ENCODE assay signal across 24 cellular contexts in the genomic region with DNA sequence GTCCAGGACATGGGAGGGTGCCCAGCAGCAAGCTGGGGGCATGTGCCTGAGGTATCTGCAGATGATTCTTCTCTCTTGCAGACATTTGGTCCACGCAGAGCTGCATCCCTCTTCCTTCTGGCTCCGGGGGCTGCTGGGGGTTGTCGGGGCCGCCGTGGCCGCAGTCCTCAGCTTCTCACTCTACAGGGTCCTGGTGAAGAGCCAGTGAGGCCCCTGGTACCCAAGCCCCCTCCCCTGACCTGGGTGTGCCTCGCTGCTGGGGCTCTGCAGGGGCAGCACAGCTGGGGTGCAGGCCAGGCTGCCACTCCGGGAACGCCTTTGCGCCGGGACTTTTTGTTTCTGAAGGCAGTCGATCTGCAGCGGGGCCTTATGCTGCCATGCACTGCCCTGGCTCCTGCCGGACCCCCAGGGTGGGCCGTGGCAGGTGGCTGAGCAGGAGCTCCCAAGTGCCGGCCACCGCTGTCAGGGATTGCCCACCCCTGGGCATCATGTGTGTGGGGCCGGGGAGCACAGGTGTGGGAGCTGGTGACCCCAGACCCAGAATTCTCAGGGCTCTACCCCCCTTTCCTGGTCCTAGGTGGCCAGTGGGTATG. TPM values are rescaled to one million over a fixed set of nuclear protein-coding genes. Genes with fewer than 3 reads are reported as not detected.
DNase-seq lines count a peak whose midpoint lies in the region; ATAC-seq, FAIRE-seq and TF ChIP-seq lines count a peak whose summit lies in the region.
"Had no signal": no experiment of that assay in that cellular context is flagged by ENCODE, and none has a peak within 500 bp of the region (broad histone marks: within the 10 kb centered on the region; RNA-seq: fewer than 3 reads in every experiment).

No MANE protein-coding gene starts in this region.

- intact Hi-C loops in HepG2 (cut with micrococcal nuclease; ENCODE audit: unreplicated experiment) (no loop called here), right lobe of liver (cut with DNase I) (no loop called here), PC-3 (cut with micrococcal nuclease) (no loop called here), mammary epithelial cell (cut with micrococcal nuclease) (no loop called here), lower lobe of right lung (cut with DNase I) (no loop called here)

- H2AFZ ChIP-seq in HepG2 (ENCODE audit: low read length) (no peak overlapping the region), PC-3 (ENCODE audit: low read length) (no peak overlapping the region), mammary epithelial cell (ENCODE audit: low read depth, low read length) (no peak overlapping the region)

- no peaks in the 10 kb centered on the region for H3K9me2 ChIP-seq in PC-3 (replicated peaks; ENCODE audit: low read length)

- in situ Hi-C loops in HepG2 (cut with HindIII; ENCODE audit: extremely low pct_ligation_motif_present, low pct_unique_long_range_greater_than_20kb) (no loop called here), mammary epithelial cell (cut with MboI; ENCODE audit: low sequenced_read_pairs in 2 of 2) (no loop called here)

- H3K27ac ChIP-seq in HepG2 (ENCODE audit: extremely low read length, insufficient read depth, low read length) (no peak overlapping the region), right lobe of liver (no peak overlapping the region), PC-3 (ENCODE audit: low read length) (no peak overlapping the region), mammary epithelial cell (ENCODE audit: insufficient read depth, low read depth, low read length) (no peak overlapping the region), lower lobe of right lung (no peak overlapping the region), WERI-Rb-1 (no peak overlapping the region)
- H3K27ac ChIP-seq: BLaER1, HL-60 had no signal

- no peak for TF ChIP-seq CTCF in HepG2 (CRISPR knock-in tag; IDR thresholded peaks at IDR 0.05)
- no peak for TF ChIP-seq CTCF in right lobe of liver (IDR thresholded peaks at IDR 0.05)
- no peak for TF ChIP-seq CTCF in PC-3 (conservative IDR thresholded peaks at IDR 0.05; ENCODE audit: low read depth, low read length)
- no peak for TF ChIP-seq CTCF in mammary epithelial cell (conservative IDR thresholded peaks at IDR 0.05 in 1 of 2, IDR thresholded peaks at IDR 0.05 in 1 of 2; ENCODE audit: extremely low read depth in 1 of 2, insufficient read depth in 1 of 2, low read depth in 1 of 2, low read length in 2 of 2)
- no peak for TF ChIP-seq CTCF in lower lobe of right lung (IDR thresholded peaks at IDR 0.05)
- no peak for TF ChIP-seq CTCF in WERI-Rb-1 (IDR thresholded peaks at IDR 0.05; ENCODE audit: low read depth, low read length)

- dilution Hi-C loops in mammary epithelial cell (cut with HindIII; ENCODE audit: low sequenced_read_pairs) = no loop called here

- TF ChIP-seq POLR2A in HepG2 (IDR thresholded peaks at IDR 0.05; ENCODE audit: insufficient read depth in 1 of 2, low read depth in 2 of 2, low read length in 2 of 2) (no peak), right lobe of liver (IDR thresholded peaks at IDR 0.05) (no peak)

- no peaks in the 10 kb centered on the region for H4K20me1 ChIP-seq in HepG2 (ENCODE audit: insufficient read depth, low read length)
- H4K20me1 ChIP-seq in PC-3 (ENCODE audit: low read length) = no peaks in the 10 kb centered on the region
- no peaks in the 10 kb centered on the region for H4K20me1 ChIP-seq in mammary epithelial cell (ENCODE audit: insufficient read depth, low read length)

- ATAC-seq in HepG2 = no peak
- no peak for ATAC-seq in right lobe of liver
- ATAC-seq in PC-3 = no peak
- ATAC-seq in lower lobe of right lung = no peak

- H3K4me3 ChIP-seq in HepG2 (replicated peaks in 1 of 3; ENCODE audit: insufficient read depth in 1 of 3, low read depth in 2 of 3, low read length in 3 of 3) (no peak overlapping the region), right lobe of liver (no peak overlapping the region), PC-3 (ENCODE audit: low read length) (no peak overlapping the region), mammary epithelial cell (replicated peaks in 1 of 3; ENCODE audit: insufficient read depth in 1 of 3, low read depth in 2 of 3, low read length in 3 of 3) (no peak overlapping the region), lower lobe of right lung (no peak overlapping the region), WERI-Rb-1 (ENCODE audit: low read depth, low read length) (no peak overlapping the region)
- H3K4me3 ChIP-seq: BLaER1, HAP-1, MG63 had no signal

- POLR2A ChIA-PET in HepG2 (lab: Yijun Ruan, JAX) = no interaction called here
- POLR2A ChIA-PET in PC-3 (lab: Charles Lee; ENCODE audit: unreplicated experiment) = no interaction called here

- TSS peak; percentile 17 for BruUV-seq in HepG2 (replicated peaks; lab: Mats Ljungman, UMichigan)
- TSS peak; percentile 7 for BruUV-seq in PC-3 (replicated peaks; lab: Mats Ljungman, UMichigan)
- BruUV-seq in mammary epithelial cell (replicated peaks; lab: Mats Ljungman, UMichigan) = TSS peak; percentile 58

- H3F3A ChIP-seq in PC-3 (ENCODE audit: low read length, unreplicated experiment) = no peaks in the 10 kb centered on the region

- DNase-seq in HepG2 (ENCODE audit: low spot score) (no peak), right lobe of liver (no peak), PC-3 (no peak), mammary epithelial cell (no peak), NCI-H146 treated with DMSO at 0.1 percent for 48 hours (lab: John Stamatoyannopoulos, UW; ENCODE audit: unreplicated experiment) (no peak), lower lobe of right lung (no peak), WERI-Rb-1 (no peak), T-helper 9 cell (no peak)
- DNase-seq: CD4-positive, CD25-positive, alpha-beta regulatory T cell; DMS53; GOT3; KBM-7; MG63; NCI-H1105 treated with DMSO at 0.1 percent for 48 hours; NCI-H1694; NCI-H2029 treated with DMSO at 0.1 percent for 48 hours; NCI-H69; OCI-M1; SHP77; T-helper 1 cell had no signal

- no peak for FAIRE-seq in HepG2 (lab: Jason Lieb, UNC)
- FAIRE-seq: G401.6 had no signal

- WGBS in HepG2 (ENCODE audit: low lambda C conversion rate) = 100% methylated on average over 2 of the region's 18 CpGs
- no CpG with 5 or more reads among the region's 18 CpGs for whole genome bisulfite sequencing in right lobe of liver (ENCODE audit: insufficient coverage, low coverage, low lambda C conversion rate, missing lambda C conversion rate)
- WGBS in mammary epithelial cell (ENCODE audit: low coverage, missing lambda C conversion rate) = 94% methylated on average over 17 of the region's 18 CpGs

- H3K79me2 ChIP-seq in HepG2 (ENCODE audit: insufficient read depth, low read length) (peaks cover 13% of the 10 kb centered on the region), PC-3 (ENCODE audit: low read length) (peaks cover 16% of the 10 kb centered on the region), mammary epithelial cell (ENCODE audit: insufficient read depth, low read length) (peaks cover 43% of the 10 kb centered on the region)

- TF ChIP-seq EP300 in HepG2 (IDR thresholded peaks at IDR 0.05; ENCODE audit: low read depth in 2 of 2, low read length in 2 of 2) (no peak), HepG2 (CRISPR knock-in tag; IDR thresholded peaks at IDR 0.05; ENCODE audit: borderline replicate concordance) (no peak)

- H3K36me3 ChIP-seq in HepG2 (replicated peaks in 1 of 2; ENCODE audit: control insufficient read depth in 1 of 2, insufficient read depth in 2 of 2, low read length in 2 of 2) (peaks cover 22 to 42% of the 10 kb centered on the region in 2 experiments; a peak in 4 of 5 replicates), right lobe of liver (peaks cover 0 to 43% (median 15%) of the 10 kb centered on the region in 4 donors), PC-3 (ENCODE audit: low read depth, low read length) (peaks cover 6% of the 10 kb centered on the region; the same call in 1 of the 2 replicates), mammary epithelial cell (ENCODE audit: insufficient read depth, low read length) (no peaks in the 10 kb centered on the region), lower lobe of right lung (peaks cover 49% of the 10 kb centered on the region), WERI-Rb-1 (peaks cover 54% of the 10 kb centered on the region)

- no peak for TF ChIP-seq RAD21 in HepG2 (CRISPR knock-in tag; IDR thresholded peaks at IDR 0.05)

- H3K9ac ChIP-seq in HepG2 (ENCODE audit: insufficient read depth, low read depth, low read length) = no peak overlapping the region
- no peak overlapping the region for H3K9ac ChIP-seq in PC-3 (ENCODE audit: low read length)
- H3K9ac ChIP-seq in mammary epithelial cell (ENCODE audit: insufficient read depth, low read length) = no peak overlapping the region
- H3K9ac ChIP-seq: BLaER1 had no signal

- H3K4me2 ChIP-seq in HepG2 (ENCODE audit: low read depth, low read length) (no peak overlapping the region), PC-3 (ENCODE audit: low read length) (no peak overlapping the region), mammary epithelial cell (ENCODE audit: insufficient read depth, low read depth, low read length) (peak overlapping the region; percentile 56)
- H3K4me2 ChIP-seq: BLaER1 had no signal

- H3K9me3 ChIP-seq in HepG2 (ENCODE audit: low read length) (no peaks in the 10 kb centered on the region), right lobe of liver (no peaks in the 10 kb centered on the region), PC-3 (ENCODE audit: low read length) (no peaks in the 10 kb centered on the region), mammary epithelial cell (replicated peaks; ENCODE audit: insufficient read depth, low read length) (no peaks in the 10 kb centered on the region), lower lobe of right lung (no peaks in the 10 kb centered on the region), WERI-Rb-1 (ENCODE audit: severe bottlenecking) (no peaks in the 10 kb centered on the region)
- H3K9me3 ChIP-seq: BLaER1, HAP-1, MG63 had no signal

- CTCF ChIA-PET in HepG2 (lab: Yijun Ruan, JAX; ENCODE audit: low intra/inter-chr PET ratio, low total read pairs) (no interaction called here), PC-3 (lab: Charles Lee) (no interaction called here), mammary epithelial cell (lab: Charles Lee; ENCODE audit: low non-redundant PET) (no interaction called here)

- H3K4me1 ChIP-seq in HepG2 (ENCODE audit: insufficient read depth, low read length) (peaks cover 35% of the 10 kb centered on the region), right lobe of liver (peaks cover 0 to 10% (median 0%) of the 10 kb centered on the region in 4 donors), PC-3 (ENCODE audit: insufficient read depth, low read length) (no peaks in the 10 kb centered on the region), mammary epithelial cell (ENCODE audit: insufficient read depth, low read length) (peaks cover 54% of the 10 kb centered on the region), lower lobe of right lung (peaks cover 21% of the 10 kb centered on the region)

- H3K27me3 ChIP-seq in HepG2 (ENCODE audit: control insufficient read depth in 1 of 2, insufficient read depth in 2 of 2, low read length in 2 of 2) (no peaks in the 10 kb centered on the region), right lobe of liver (no peaks in the 10 kb centered on the region), PC-3 (ENCODE audit: low read length) (no peaks in the 10 kb centered on the region), mammary epithelial cell (ENCODE audit: insufficient read depth, low read length) (no peaks in the 10 kb centered on the region), lower lobe of right lung (ENCODE audit: low read depth) (peaks cover 11% of the 10 kb centered on the region), WERI-Rb-1 (ENCODE audit: insufficient read depth, low read depth, severe bottlenecking) (no peaks in the 10 kb centered on the region)
- H3K27me3 ChIP-seq: MG63 had no signal

RNA-seq across cellular contexts. Expression of gene RHBDL1, which starts 2.0 kb away (rescaled TPM):
- 0.87 and 1.8 TPM in 2 replicates for total RNA-seq in HepG2 (2016; rRNA removed; fragmentation: Illumina TruSeq; extraction: Trizol)
- 0.79 and 0.81 TPM in 2 replicates for total RNA-seq in HepG2 (2016; cell fraction: cytosol; rRNA removed; fragmentation: Illumina TruSeq; extraction: Trizol; ENCODE audit: low read depth)
- 0.74 and 2.3 TPM in 2 replicates for total RNA-seq in HepG2 (2016; cell fraction: insoluble cytoplasmic fraction; rRNA removed; fragmentation: Illumina TruSeq; extraction: Trizol)
- 0.45 and 1.1 TPM in 2 replicates for total RNA-seq in HepG2 (2016; cell fraction: membrane; rRNA removed; fragmentation: Illumina TruSeq; extraction: Trizol)
- total RNA-seq in HepG2 (2016; cell fraction: nucleus; rRNA removed; fragmentation: Illumina TruSeq; extraction: Trizol) = 2.0 and 3.2 TPM in 2 replicates
- polyA plus RNA-seq in HepG2 (2011; rRNA removed) = 3.8 and 5.3 TPM in 2 replicates
- 1.8 and 3.5 TPM in 2 replicates for polyA plus RNA-seq in HepG2 (2011; cell fraction: cytosol; rRNA removed)
- 77.4 and 90.6 TPM in 2 replicates for polyA plus RNA-seq in HepG2 (2011; cell fraction: nucleus; rRNA removed)
- polyA plus RNA-seq in HepG2 (2012) = 1.8 and 3.6 TPM in 2 replicates
- 0.59 and 0.78 TPM in 2 replicates for polyA plus RNA-seq in HepG2 (2016; cell fraction: cytosol; fragmentation: Illumina TruSeq; extraction: Trizol; ENCODE audit: low read depth)
- 0.68 and 0.70 TPM in 2 replicates for polyA plus RNA-seq in HepG2 (2016; cell fraction: insoluble cytoplasmic fraction; fragmentation: Illumina TruSeq; extraction: Trizol; ENCODE audit: low read depth)
- polyA plus RNA-seq in HepG2 (2016; cell fraction: membrane; fragmentation: Illumina TruSeq; extraction: Trizol; ENCODE audit: low read depth) = 0.38 and 0.56 TPM in 2 replicates
- polyA plus RNA-seq in HepG2 (2016; cell fraction: nucleus; fragmentation: Illumina TruSeq; extraction: Trizol; ENCODE audit: insufficient read depth, low read depth) = 6.7 and 9.7 TPM in 2 replicates
- polyA minus RNA-seq in HepG2 (2011; rRNA and poly(A)+ RNA removed; ENCODE audit: low replicate concordance) = 1.4 and 3.1 TPM in 2 replicates
- 0.70 and 0.99 TPM in 2 replicates for polyA minus RNA-seq in HepG2 (2011; cell fraction: cytosol; rRNA and poly(A)+ RNA removed)
- polyA minus RNA-seq in HepG2 (2011; cell fraction: nucleus; rRNA and poly(A)+ RNA removed) = 3.9 and 4.6 TPM in 2 replicates
- total RNA-seq in right lobe of liver = 1 to 10 TPM in 1 of 6 experiments, under 1 TPM in 5; 0.37 to 1.1 (median 0.60) TPM
- 1.7 and 3.7 TPM in 2 replicates for total RNA-seq in PC-3 (2014; rRNA removed)
- 1 to 10 TPM; 3.2 to 6.1 TPM for total RNA-seq in mammary epithelial cell
- polyA plus RNA-seq in mammary epithelial cell = 2.1 TPM
- not detected for polyA minus RNA-seq in mammary epithelial cell
- 2.0 TPM for total RNA-seq in lower lobe of right lung

RNA-seq across cellular contexts. Expression of gene RHOT2, which starts 5.6 kb away (rescaled TPM):
- total RNA-seq in HepG2 (2016; rRNA removed; fragmentation: Illumina TruSeq; extraction: Trizol) (34.1 and 63.6 TPM in 2 replicates), right lobe of liver (10 to 100 TPM; 28.5 to 44.8 (median 40.3) TPM), PC-3 (2014; rRNA removed) (93.0 and 100 TPM in 2 replicates), mammary epithelial cell (100 to 1,000 TPM in 1 of 2 donors, 10 to 100 TPM in 1; 48.8 to 154 TPM), lower lobe of right lung (81.6 TPM)
- total RNA-seq in HepG2 (2016; cell fraction: cytosol; rRNA removed; fragmentation: Illumina TruSeq; extraction: Trizol; ENCODE audit: low read depth) = 17.1 and 18.2 TPM in 2 replicates
- total RNA-seq in HepG2 (2016; cell fraction: insoluble cytoplasmic fraction; rRNA removed; fragmentation: Illumina TruSeq; extraction: Trizol) = 29.4 and 68.9 TPM in 2 replicates
- 23.2 and 28.4 TPM in 2 replicates for total RNA-seq in HepG2 (2016; cell fraction: membrane; rRNA removed; fragmentation: Illumina TruSeq; extraction: Trizol)
- 78.3 and 79.1 TPM in 2 replicates for total RNA-seq in HepG2 (2016; cell fraction: nucleus; rRNA removed; fragmentation: Illumina TruSeq; extraction: Trizol)
- polyA plus RNA-seq in HepG2 (2011; rRNA removed) (76.9 and 104 TPM in 2 replicates), mammary epithelial cell (87.3 TPM)
- polyA plus RNA-seq in HepG2 (2011; cell fraction: cytosol; rRNA removed) = 24.1 and 52.3 TPM in 2 replicates
- polyA plus RNA-seq in HepG2 (2011; cell fraction: nucleus; rRNA removed) = 959 and 1,318 TPM in 2 replicates
- 36.6 and 59.1 TPM in 2 replicates for polyA plus RNA-seq in HepG2 (2012)
- polyA plus RNA-seq in HepG2 (2016; cell fraction: cytosol; fragmentation: Illumina TruSeq; extraction: Trizol; ENCODE audit: low read depth) = 14.1 and 16.7 TPM in 2 replicates
- polyA plus RNA-seq in HepG2 (2016; cell fraction: insoluble cytoplasmic fraction; fragmentation: Illumina TruSeq; extraction: Trizol; ENCODE audit: low read depth) = 34.3 and 41.8 TPM in 2 replicates
- polyA plus RNA-seq in HepG2 (2016; cell fraction: membrane; fragmentation: Illumina TruSeq; extraction: Trizol; ENCODE audit: low read depth) = 19.1 and 22.6 TPM in 2 replicates
- polyA plus RNA-seq in HepG2 (2016; cell fraction: nucleus; fragmentation: Illumina TruSeq; extraction: Trizol; ENCODE audit: insufficient read depth, low read depth) = 215 and 253 TPM in 2 replicates
- 36.6 and 76.1 TPM in 2 replicates for polyA minus RNA-seq in HepG2 (2011; rRNA and poly(A)+ RNA removed; ENCODE audit: low replicate concordance)
- polyA minus RNA-seq in HepG2 (2011; cell fraction: cytosol; rRNA and poly(A)+ RNA removed) = 23.0 and 32.0 TPM in 2 replicates
- 71.6 and 76.3 TPM in 2 replicates for polyA minus RNA-seq in HepG2 (2011; cell fraction: nucleus; rRNA and poly(A)+ RNA removed)
- polyA minus RNA-seq in mammary epithelial cell = 29.5 TPM

RNA-seq across cellular contexts. Expression of gene STUB1, which starts 6.7 kb away (rescaled TPM):
- total RNA-seq in HepG2 (2016; rRNA removed; fragmentation: Illumina TruSeq; extraction: Trizol) (78.2 and 79.9 TPM in 2 replicates), right lobe of liver (10 to 100 TPM; 37.3 to 69.6 (median 54.3) TPM), PC-3 (2014; rRNA removed) (152 and 226 TPM in 2 replicates), mammary epithelial cell (100 to 1,000 TPM; 126 to 156 TPM), lower lobe of right lung (86.0 TPM)
- total RNA-seq in HepG2 (2016; cell fraction: cytosol; rRNA removed; fragmentation: Illumina TruSeq; extraction: Trizol; ENCODE audit: low read depth) = 125 and 168 TPM in 2 replicates
- total RNA-seq in HepG2 (2016; cell fraction: insoluble cytoplasmic fraction; rRNA removed; fragmentation: Illumina TruSeq; extraction: Trizol) = 64.5 and 82.1 TPM in 2 replicates
- total RNA-seq in HepG2 (2016; cell fraction: membrane; rRNA removed; fragmentation: Illumina TruSeq; extraction: Trizol) = 131 and 166 TPM in 2 replicates
- total RNA-seq in HepG2 (2016; cell fraction: nucleus; rRNA removed; fragmentation: Illumina TruSeq; extraction: Trizol) = 43.4 and 46.1 TPM in 2 replicates
- polyA plus RNA-seq in HepG2 (2011; rRNA removed) (52.9 and 59.6 TPM in 2 replicates), mammary epithelial cell (189 TPM)
- polyA plus RNA-seq in HepG2 (2011; cell fraction: cytosol; rRNA removed) = 46.6 and 58.6 TPM in 2 replicates
- 79.7 and 81.3 TPM in 2 replicates for polyA plus RNA-seq in HepG2 (2011; cell fraction: nucleus; rRNA removed)
- polyA plus RNA-seq in HepG2 (2012) = 27.7 and 37.3 TPM in 2 replicates
- polyA plus RNA-seq in HepG2 (2016; cell fraction: cytosol; fragmentation: Illumina TruSeq; extraction: Trizol; ENCODE audit: low read depth) = 114 and 130 TPM in 2 replicates
- 75.6 and 85.1 TPM in 2 replicates for polyA plus RNA-seq in HepG2 (2016; cell fraction: insoluble cytoplasmic fraction; fragmentation: Illumina TruSeq; extraction: Trizol; ENCODE audit: low read depth)
- 124 and 138 TPM in 2 replicates for polyA plus RNA-seq in HepG2 (2016; cell fraction: membrane; fragmentation: Illumina TruSeq; extraction: Trizol; ENCODE audit: low read depth)
- polyA plus RNA-seq in HepG2 (2016; cell fraction: nucleus; fragmentation: Illumina TruSeq; extraction: Trizol; ENCODE audit: insufficient read depth, low read depth) = 73.2 and 92.9 TPM in 2 replicates
- polyA minus RNA-seq in HepG2 (2011; rRNA and poly(A)+ RNA removed; ENCODE audit: low replicate concordance) = 32.3 and 38.9 TPM in 2 replicates
- polyA minus RNA-seq in HepG2 (2011; cell fraction: cytosol; rRNA and poly(A)+ RNA removed) = 6.7 and 10.7 TPM in 2 replicates
- polyA minus RNA-seq in HepG2 (2011; cell fraction: nucleus; rRNA and poly(A)+ RNA removed) = 18.6 and 20.1 TPM in 2 replicates
- polyA minus RNA-seq in mammary epithelial cell = 105 TPM

RNA-seq across cellular contexts. Expression of gene JMJD8, which starts 10.6 kb away (rescaled TPM):
- total RNA-seq in HepG2 (2016; rRNA removed; fragmentation: Illumina TruSeq; extraction: Trizol) = 0.55 and 2.6 TPM in 2 replicates
- 0.40 and 0.88 TPM in 2 replicates for total RNA-seq in HepG2 (2016; cell fraction: cytosol; rRNA removed; fragmentation: Illumina TruSeq; extraction: Trizol; ENCODE audit: low read depth)
- total RNA-seq in HepG2 (2016; cell fraction: insoluble cytoplasmic fraction; rRNA removed; fragmentation: Illumina TruSeq; extraction: Trizol) = 0.77 and 3.8 TPM in 2 replicates
- 1.2 and 1.4 TPM in 2 replicates for total RNA-seq in HepG2 (2016; cell fraction: membrane; rRNA removed; fragmentation: Illumina TruSeq; extraction: Trizol)
- 5.1 and 7.1 TPM in 2 replicates for total RNA-seq in HepG2 (2016; cell fraction: nucleus; rRNA removed; fragmentation: Illumina TruSeq; extraction: Trizol)
- polyA plus RNA-seq in HepG2 (2011; rRNA removed) = 11.8 and 17.3 TPM in 2 replicates
- 4.0 and 8.1 TPM in 2 replicates for polyA plus RNA-seq in HepG2 (2011; cell fraction: cytosol; rRNA removed)
- 157 and 173 TPM in 2 replicates for polyA plus RNA-seq in HepG2 (2011; cell fraction: nucleus; rRNA removed)
- 6.9 and 9.3 TPM in 2 replicates for polyA plus RNA-seq in HepG2 (2012)
- polyA plus RNA-seq in HepG2 (2016; cell fraction: cytosol; fragmentation: Illumina TruSeq; extraction: Trizol; ENCODE audit: low read depth) = 0.87 and 1.2 TPM in 2 replicates
- 1.8 and 2.0 TPM in 2 replicates for polyA plus RNA-seq in HepG2 (2016; cell fraction: insoluble cytoplasmic fraction; fragmentation: Illumina TruSeq; extraction: Trizol; ENCODE audit: low read depth)
- polyA plus RNA-seq in HepG2 (2016; cell fraction: membrane; fragmentation: Illumina TruSeq; extraction: Trizol; ENCODE audit: low read depth) = 1.7 TPM in 2 replicates
- polyA plus RNA-seq in HepG2 (2016; cell fraction: nucleus; fragmentation: Illumina TruSeq; extraction: Trizol; ENCODE audit: insufficient read depth, low read depth) = 33.6 and 33.9 TPM in 2 replicates
- 2.1 and 48.1 TPM in 2 replicates for polyA minus RNA-seq in HepG2 (2011; rRNA and poly(A)+ RNA removed; ENCODE audit: low replicate concordance)
- 1.9 and 3.5 TPM in 2 replicates for polyA minus RNA-seq in HepG2 (2011; cell fraction: cytosol; rRNA and poly(A)+ RNA removed)
- 6.3 and 7.6 TPM in 2 replicates for polyA minus RNA-seq in HepG2 (2011; cell fraction: nucleus; rRNA and poly(A)+ RNA removed)
- 10 to 100 TPM; 26.9 to 68.1 (median 36.9) TPM for total RNA-seq in right lobe of liver
- 81.3 and 90.5 TPM in 2 replicates for total RNA-seq in PC-3 (2014; rRNA removed)
- 10 to 100 TPM; 21.2 to 32.4 TPM for total RNA-seq in mammary epithelial cell
- polyA plus RNA-seq in mammary epithelial cell = 42.5 TPM
- 18.5 TPM for polyA minus RNA-seq in mammary epithelial cell
- total RNA-seq in lower lobe of right lung = 43.2 TPM

RNA-seq across cellular contexts. Expression of gene WDR24, which starts 16.7 kb away (rescaled TPM):
- total RNA-seq in HepG2 (2016; rRNA removed; fragmentation: Illumina TruSeq; extraction: Trizol) (1.4 and 3.8 TPM in 2 replicates), right lobe of liver (10 to 100 TPM in 1 of 6 experiments, 1 to 10 TPM in 5; 5.5 to 11.7 (median 9.7) TPM), PC-3 (2014; rRNA removed) (9.5 and 12.7 TPM in 2 replicates), mammary epithelial cell (10 to 100 TPM in 1 of 2 donors, 1 to 10 TPM in 1; 5.3 to 10.3 TPM), lower lobe of right lung (13.1 TPM)
- 0.35 and 0.40 TPM in 2 replicates for total RNA-seq in HepG2 (2016; cell fraction: cytosol; rRNA removed; fragmentation: Illumina TruSeq; extraction: Trizol; ENCODE audit: low read depth)
- 1.2 and 4.3 TPM in 2 replicates for total RNA-seq in HepG2 (2016; cell fraction: insoluble cytoplasmic fraction; rRNA removed; fragmentation: Illumina TruSeq; extraction: Trizol)
- total RNA-seq in HepG2 (2016; cell fraction: membrane; rRNA removed; fragmentation: Illumina TruSeq; extraction: Trizol) = 0.83 and 1.7 TPM in 2 replicates
- 6.4 and 7.9 TPM in 2 replicates for total RNA-seq in HepG2 (2016; cell fraction: nucleus; rRNA removed; fragmentation: Illumina TruSeq; extraction: Trizol)
- polyA plus RNA-seq in HepG2 (2011; rRNA removed) (4.5 and 8.3 TPM in 2 replicates), mammary epithelial cell (4.3 TPM)
- polyA plus RNA-seq in HepG2 (2011; cell fraction: cytosol; rRNA removed) = 1.3 and 1.9 TPM in 2 replicates
- 117 and 130 TPM in 2 replicates for polyA plus RNA-seq in HepG2 (2011; cell fraction: nucleus; rRNA removed)
- polyA plus RNA-seq in HepG2 (2012) = 4.1 and 6.2 TPM in 2 replicates
- 0.34 and 0.43 TPM in 2 replicates for polyA plus RNA-seq in HepG2 (2016; cell fraction: cytosol; fragmentation: Illumina TruSeq; extraction: Trizol; ENCODE audit: low read depth)
- 0.93 and 2.0 TPM in 2 replicates for polyA plus RNA-seq in HepG2 (2016; cell fraction: insoluble cytoplasmic fraction; fragmentation: Illumina TruSeq; extraction: Trizol; ENCODE audit: low read depth)
- 0.53 and 0.66 TPM in 2 replicates for polyA plus RNA-seq in HepG2 (2016; cell fraction: membrane; fragmentation: Illumina TruSeq; extraction: Trizol; ENCODE audit: low read depth)
- 17.5 and 18.7 TPM in 2 replicates for polyA plus RNA-seq in HepG2 (2016; cell fraction: nucleus; fragmentation: Illumina TruSeq; extraction: Trizol; ENCODE audit: insufficient read depth, low read depth)
- polyA minus RNA-seq in HepG2 (2011; rRNA and poly(A)+ RNA removed; ENCODE audit: low replicate concordance) = 9.5 and 10.1 TPM in 2 replicates
- 1.4 and 1.5 TPM in 2 replicates for polyA minus RNA-seq in HepG2 (2011; cell fraction: cytosol; rRNA and poly(A)+ RNA removed)
- polyA minus RNA-seq in HepG2 (2011; cell fraction: nucleus; rRNA and poly(A)+ RNA removed) = 13.9 and 15.6 TPM in 2 replicates
- polyA minus RNA-seq in mammary epithelial cell = 6.9 TPM
